9 cellular contexts compared by ENCODE assay signal in genomic region chrX:10016516-10017132, GRCh38. TPM values are rescaled to one million over a fixed set of nuclear protein-coding genes. Genes with fewer than 3 reads are reported as not detected.
DNase-seq lines count a peak whose midpoint lies in the region; ATAC-seq and TF ChIP-seq lines count a peak whose summit lies in the region.
"Had no signal": no experiment of that assay in that cellular context is flagged by ENCODE, and none has a peak within 500 bp of the region (broad histone marks: within the 10 kb centered on the region; RNA-seq: fewer than 3 reads in every experiment).

No MANE protein-coding gene starts in this region.

- no peaks in the 10 kb centered on the region for H3K9me3 ChIP-seq in CD8-positive, alpha-beta memory T cell (ENCODE audit: low read length)
- H3K9me3 ChIP-seq in Peyer's patch = no peaks in the 10 kb centered on the region
- no peaks in the 10 kb centered on the region for H3K9me3 ChIP-seq in esophagus (ENCODE audit: control insufficient read depth in 2 of 2, insufficient read depth in 1 of 2, low read depth in 1 of 2, low read length in 1 of 2)

- no peak for ATAC-seq in HG03045 (IDR thresholded peaks at IDR 0.05; ENCODE audit: unreplicated experiment)

- POLR2A ChIA-PET in CD8-positive, alpha-beta memory T cell (lab: Charles Lee) = no interaction called here

- DNase-seq in CD8-positive, alpha-beta memory T cell = no peak
- DNase-seq in Peyer's patch = no peak
- DNase-seq in osteocyte (ENCODE audit: extremely low spot score, unreplicated experiment) = no peak
- no peak for DNase-seq in ecto neural progenitor cell (ENCODE audit: low spot score)
- DNase-seq in NCI-H82 treated with DMSO at 0.1 percent for 48 hours (lab: John Stamatoyannopoulos, UW; ENCODE audit: unreplicated experiment) = no peak
- no peak for DNase-seq in HK-2 (ENCODE audit: unreplicated experiment)
- DNase-seq: NCI-H446 had no signal

- H3K27ac ChIP-seq in CD8-positive, alpha-beta memory T cell (ENCODE audit: low read depth, low read length) = no peak overlapping the region
- H3K27ac ChIP-seq in Peyer's patch = peak overlapping the region in 3 of 4 donors; percentile 35 to 88 (median 76)
- peak overlapping the region; percentile 84 to 89 for H3K27ac ChIP-seq in esophagus (ENCODE audit: low read depth in 2 of 2, low read length in 1 of 2)

- H3K36me3 ChIP-seq in CD8-positive, alpha-beta memory T cell (ENCODE audit: insufficient read depth, low read length) = no peaks in the 10 kb centered on the region
- H3K36me3 ChIP-seq in Peyer's patch = no peaks in the 10 kb centered on the region
- H3K36me3 ChIP-seq in esophagus (ENCODE audit: control insufficient read depth in 2 of 2, insufficient read depth in 2 of 2, low read length in 1 of 2) = no peaks in the 10 kb centered on the region

- H3K4me3 ChIP-seq in CD8-positive, alpha-beta memory T cell (ENCODE audit: low read length) = no peak overlapping the region
- H3K4me3 ChIP-seq in Peyer's patch = peak overlapping the region; percentile 38 to 60 (median 50)
- H3K4me3 ChIP-seq in esophagus (ENCODE audit: low read depth in 1 of 2, low read length in 2 of 2) = peak overlapping the region; percentile 55 to 67

- H3K27me3 ChIP-seq in CD8-positive, alpha-beta memory T cell (ENCODE audit: insufficient read depth, low read length, poor library complexity, severe bottlenecking) = no peaks in the 10 kb centered on the region
- no peaks in the 10 kb centered on the region for H3K27me3 ChIP-seq in Peyer's patch
- no peaks in the 10 kb centered on the region for H3K27me3 ChIP-seq in esophagus (ENCODE audit: control insufficient read depth in 1 of 2, insufficient read depth in 2 of 2, low read length in 2 of 2)

- no peak for TF ChIP-seq CTCF in Peyer's patch (IDR thresholded peaks at IDR 0.05)
- no peak for TF ChIP-seq CTCF in osteocyte (IDR thresholded peaks at IDR 0.05)

- 21 to 44% methylated on average over 11 of the region's 11 CpGs for WGBS in esophagus, 2 donors

- peaks cover 0 to 11% of the 10 kb centered on the region in 2 donors for H3K27me3 Mint-ChIP-seq in CD8-positive, alpha-beta memory T cell
- no peaks in the 10 kb centered on the region for H3K27me3 Mint-ChIP-seq in osteocyte (ENCODE audit: unreplicated experiment)

- H3K4me3 Mint-ChIP-seq in CD8-positive, alpha-beta memory T cell = peak overlapping the region; percentile 46 to 85 (median 72)
- H3K4me3 Mint-ChIP-seq in osteocyte (ENCODE audit: unreplicated experiment) = peak overlapping the region; percentile 82

- H3K36me3 Mint-ChIP-seq in CD8-positive, alpha-beta memory T cell = peaks cover 0 to 1% (median 0%) of the 10 kb centered on the region in 3 donors
- H3K36me3 Mint-ChIP-seq in osteocyte (ENCODE audit: unreplicated experiment) = peaks cover 1% of the 10 kb centered on the region

- peaks cover 3% of the 10 kb centered on the region for H3K4me1 ChIP-seq in CD8-positive, alpha-beta memory T cell (ENCODE audit: insufficient read depth, low read length)
- peaks cover 0 to 18% (median 0%) of the 10 kb centered on the region in 4 donors for H3K4me1 ChIP-seq in Peyer's patch
- H3K4me1 ChIP-seq in esophagus (ENCODE audit: control insufficient read depth in 2 of 2, insufficient read depth in 2 of 2, low read length in 1 of 2) = peaks cover 0 to 2% of the 10 kb centered on the region in 2 donors

- peak overlapping the region in 7 of 8 donors; percentile 9 to 78 (median 56) for H3K27ac Mint-ChIP-seq in CD8-positive, alpha-beta memory T cell
- H3K27ac Mint-ChIP-seq in osteocyte (ENCODE audit: unreplicated experiment) = peak overlapping the region; percentile 82

- no peaks in the 10 kb centered on the region for H3K9me3 Mint-ChIP-seq in CD8-positive, alpha-beta memory T cell
- no peaks in the 10 kb centered on the region for H3K9me3 Mint-ChIP-seq in osteocyte (ENCODE audit: unreplicated experiment)

- no peak for TF ChIP-seq POLR2A in Peyer's patch (IDR thresholded peaks at IDR 0.05)

- peaks cover 17 to 41% (median 22%) of the 10 kb centered on the region in 3 donors for H3K4me1 Mint-ChIP-seq in CD8-positive, alpha-beta memory T cell
- H3K4me1 Mint-ChIP-seq in osteocyte (ENCODE audit: unreplicated experiment) = peaks cover 40% of the 10 kb centered on the region

- CTCF ChIA-PET in CD8-positive, alpha-beta memory T cell (lab: Charles Lee) = interaction anchor here (1.0 kb wide), 1 partner anchor 21 kb away, joined by 3 read pairs; no protein-coding TSS in a partner anchor

RNA-seq across cellular contexts. Expression of gene CLDN34, which starts 49.5 kb away (rescaled TPM):
- total RNA-seq in CD8-positive, alpha-beta memory T cell = not detected
- not detected for polyA plus RNA-seq in CD8-positive, alpha-beta memory T cell
- total RNA-seq in Peyer's patch (not detected), osteocyte (0.59 TPM in 1 of 2 replicates, not detected in the other)
- polyA plus RNA-seq in esophagus = under 1 TPM; 0.15 to 0.45 TPM
